In the genomic region with DNA sequence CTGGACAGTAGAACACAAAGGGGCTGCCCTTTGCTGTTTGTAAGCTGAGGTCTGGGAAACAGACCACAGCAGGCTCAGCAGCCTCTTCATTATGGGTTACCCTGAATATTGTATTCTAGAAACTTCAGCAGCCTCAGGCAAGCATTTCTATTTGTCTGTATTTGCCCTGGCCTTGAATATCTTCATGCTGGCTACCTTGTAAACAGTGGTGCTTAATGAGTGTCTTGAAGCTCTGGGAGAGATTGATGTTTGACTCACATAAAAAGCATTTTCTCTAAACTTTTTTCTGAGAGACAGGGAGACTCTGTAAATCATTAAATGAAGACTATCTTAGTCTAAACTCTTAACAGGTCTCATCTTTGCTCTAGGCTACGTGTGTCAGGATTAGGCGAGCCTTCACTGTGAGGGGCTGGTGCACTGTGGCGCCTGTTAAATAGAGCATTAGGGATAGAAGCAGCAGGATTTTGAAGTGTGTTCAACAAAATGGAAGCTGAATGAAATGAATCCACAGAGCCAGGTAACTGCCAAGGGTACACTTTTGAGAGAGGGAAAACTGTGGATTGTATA, we compare ENCODE assay signal across 17 cellular contexts. TPM values are rescaled to one million over a fixed set of nuclear protein-coding genes. Genes with fewer than 3 reads are reported as not detected.
DNase-seq lines count a peak whose midpoint lies in the region; ATAC-seq, FAIRE-seq and TF ChIP-seq lines count a peak whose summit lies in the region.
"Had no signal": no experiment of that assay in that cellular context is flagged by ENCODE, and none has a peak within 500 bp of the region (broad histone marks: within the 10 kb centered on the region; RNA-seq: fewer than 3 reads in every experiment).

No MANE protein-coding gene starts in this region.

- no TSS peak for BruUV-seq in OCI-LY7 (replicated peaks; lab: Mats Ljungman, UMichigan)

- H3K4me2 ChIP-seq in A549, result peak overlapping the region; percentile 53
- 0 out of 2 replicates have a peak overlapping the region, but pooled peaks have one; percentile 67 for H3K4me2 ChIP-seq in OCI-LY7 (ENCODE audit: low read length)
- H3K4me2 ChIP-seq: BLaER1 treated with 17β-estradiol and CSF1 and Interleukin-3, amounts not matched to agents 10 nM and 100 nM had no signal

- no peaks in the 10 kb centered on the region for H3K36me3 ChIP-seq in OCI-LY7 (ENCODE audit: insufficient read depth, low read length)
- no peaks in the 10 kb centered on the region for H3K36me3 ChIP-seq in mesodermal cell (ENCODE audit: control insufficient read depth, insufficient read depth, low read length)
- H3K36me3 ChIP-seq: BLaER1 treated with 17β-estradiol and CSF1 and Interleukin-3, amounts not matched to agents 10 nM and 100 nM had no signal

- no peak for TF ChIP-seq POLR2A in A549 (IDR thresholded peaks at IDR 0.05; ENCODE audit: low read length)

- peaks cover 6% of the 10 kb centered on the region for H3K36me3 Mint-ChIP-seq in stimulated activated memory B cell treated with anti-CD40 and anti-IgM and Interleukin-4, amounts not matched to agents 10 μg/mL and 1 μg/mL and 100 μg/mL, for 72 hours

- H4K20me1 ChIP-seq in OCI-LY7 (ENCODE audit: insufficient read depth, low read length), result no peaks in the 10 kb centered on the region
- H4K20me1 ChIP-seq: BLaER1 treated with 17β-estradiol and CSF1 and Interleukin-3, amounts not matched to agents 10 nM and 100 nM had no signal

- TF ChIP-seq CTCF in A549 (IDR thresholded peaks at IDR 0.05) (no peak), OCI-LY7 (conservative IDR thresholded peaks at IDR 0.05; ENCODE audit: low read length) (no peak)

- no peaks in the 10 kb centered on the region for H3K9me2 ChIP-seq in OCI-LY7 (ENCODE audit: insufficient read depth, low read length)

- H3K27ac Mint-ChIP-seq in stimulated activated memory B cell treated with anti-CD40 and anti-IgM and Interleukin-4, amounts not matched to agents 10 μg/mL and 1 μg/mL and 100 μg/mL, for 72 hours, result peak overlapping the region; percentile 82
- H3K27ac Mint-ChIP-seq: CD4-positive, CD25-positive, alpha-beta regulatory T cell had no signal

- peaks cover 28% of the 10 kb centered on the region for H3K4me1 ChIP-seq in A549
- H3K4me1 ChIP-seq in OCI-LY7 (ENCODE audit: insufficient read depth, low read length, poor library complexity, severe bottlenecking), result peaks cover 23% of the 10 kb centered on the region
- no peaks in the 10 kb centered on the region for H3K4me1 ChIP-seq in mesodermal cell (ENCODE audit: control insufficient read depth, insufficient read depth, low read length, poor library complexity, severe bottlenecking)

- peaks cover 4% of the 10 kb centered on the region for H3K9me3 Mint-ChIP-seq in stimulated activated memory B cell treated with anti-CD40 and anti-IgM and Interleukin-4, amounts not matched to agents 10 μg/mL and 1 μg/mL and 100 μg/mL, for 72 hours
- H3K9me3 Mint-ChIP-seq: CD4-positive, CD25-positive, alpha-beta regulatory T cell had no signal

- no peak for TF ChIP-seq RAD21 in A549 (conservative IDR thresholded peaks at IDR 0.05 in 1 of 2, IDR thresholded peaks at IDR 0.05 in 1 of 2)

- DNase-seq in A549 (ENCODE audit: low read depth in 1 of 2, low spot score in 1 of 2) (peak in 1 of 2 experiments; percentile 16), OCI-LY7 (ENCODE audit: low spot score) (no peak), putamen (ENCODE audit: low spot score) (no peak), HK-2 (ENCODE audit: unreplicated experiment) (no peak)
- no peak for DNase-seq in activated effector memory CD4-positive, alpha-beta T cell treated with anti-CD3 and anti-CD28 coated beads, Interleukin-2, amount 50 U/mL, for 16 hours
- DNase-seq: 8988T; ACHN; Calu3; CD4-positive, CD25-positive, alpha-beta regulatory T cell; DMS 273 treated with DMSO at 0.1 percent for 48 hours had no signal

- intact Hi-C loops in OCI-LY7 (cut with micrococcal nuclease; ENCODE audit: unreplicated experiment), result loop anchor here (1.0 to 5.0 kb wide), 2 partner anchors 52 to 98 kb away; no protein-coding TSS in a partner anchor

- TF ChIP-seq EP300 in A549 (IDR thresholded peaks at IDR 0.05), result no peak

- CTCF ChIA-PET in A549 (lab: Yijun Ruan, JAX) (no interaction called here), OCI-LY7 (lab: Charles Lee; ENCODE audit: unreplicated experiment) (no interaction called here)

- no peaks in the 10 kb centered on the region for H3K9me3 ChIP-seq in A549
- H3K9me3 ChIP-seq in OCI-LY7 (ENCODE audit: low read length), result no peaks in the 10 kb centered on the region
- H3K9me3 ChIP-seq in mesodermal cell (ENCODE audit: control insufficient read depth, low read length), result no peaks in the 10 kb centered on the region

- no peaks in the 10 kb centered on the region for H3K79me2 ChIP-seq in OCI-LY7 (ENCODE audit: insufficient read depth, low read depth, low read length)

- H3K4me1 Mint-ChIP-seq in stimulated activated memory B cell treated with anti-CD40 and anti-IgM and Interleukin-4, amounts not matched to agents 10 μg/mL and 1 μg/mL and 100 μg/mL, for 72 hours, result peaks cover 21% of the 10 kb centered on the region
- H3K4me1 Mint-ChIP-seq: CD4-positive, CD25-positive, alpha-beta regulatory T cell had no signal

- POLR2A ChIA-PET in A549 (lab: Yijun Ruan, JAX) (no interaction called here), OCI-LY7 (lab: Charles Lee) (interaction anchor here (0.6 kb wide), 1 partner anchor 356 kb away, joined by 3 read pairs; no protein-coding TSS in a partner anchor)

- H3K27ac ChIP-seq in A549, result peak overlapping the region; percentile 52 to 69; a peak in 5 of 6 replicates
- peak overlapping the region; percentile 75 for H3K27ac ChIP-seq in OCI-LY7 (ENCODE audit: low read depth, low read length, poor library complexity, severe bottlenecking)
- H3K27ac ChIP-seq in mesodermal cell (ENCODE audit: low read depth, low read length, severe bottlenecking), result peak overlapping the region; percentile 18
- H3K27ac ChIP-seq: BLaER1 treated with 17β-estradiol and CSF1 and Interleukin-3, amounts not matched to agents 10 nM and 100 nM had no signal

- H3K4me3 ChIP-seq in A549 (no peak overlapping the region), OCI-LY7 (ENCODE audit: low read depth, low read length, poor library complexity, severe bottlenecking) (no peak overlapping the region), mesodermal cell (ENCODE audit: extremely low read depth, insufficient read depth, low read length, poor library complexity, severe bottlenecking) (no peak overlapping the region)
- H3K4me3 ChIP-seq: BLaER1 treated with 17β-estradiol and CSF1 and Interleukin-3, amounts not matched to agents 10 nM and 100 nM; K562 had no signal

- no peak for FAIRE-seq in A549 (lab: Jason Lieb, UNC)
- FAIRE-seq: H54, HTR-8/SVneo, K562 had no signal

- WGBS in A549 (ENCODE audit: missing lambda C conversion rate), result 8% methylated on average over 3 of the region's 3 CpGs
- whole genome bisulfite sequencing in mesodermal cell (ENCODE audit: insufficient coverage in 2 of 2), 2 experiments, result 84 to 100% methylated on average over 2 to 3 of the region's 3 CpGs

- no peaks in the 10 kb centered on the region for H3K27me3 Mint-ChIP-seq in stimulated activated memory B cell treated with anti-CD40 and anti-IgM and Interleukin-4, amounts not matched to agents 10 μg/mL and 1 μg/mL and 100 μg/mL, for 72 hours

- H3K4me3 Mint-ChIP-seq in stimulated activated memory B cell treated with anti-CD40 and anti-IgM and Interleukin-4, amounts not matched to agents 10 μg/mL and 1 μg/mL and 100 μg/mL, for 72 hours, result no peak overlapping the region
- H3K4me3 Mint-ChIP-seq: CD4-positive, CD25-positive, alpha-beta regulatory T cell had no signal

- H2AFZ ChIP-seq in OCI-LY7 (ENCODE audit: low read length), result 0 out of 2 replicates have a peak overlapping the region, but pooled peaks have one; percentile 54

- peak in 1 of 2 experiments; percentile 70; a peak in 2 of 6 replicates for ATAC-seq in A549
- ATAC-seq in stimulated activated memory B cell treated with anti-CD40 and anti-IgM and Interleukin-4, amounts not matched to agents 10 μg/mL and 1 μg/mL and 100 μg/mL, for 72 hours, result no peak
- ATAC-seq: HCT116, K562 had no signal

TF ChIP-seq in A549, 52 proteins besides CTCF, POLR2A, EP300 and RAD21:
- TF ChIP-seq RCOR1 (IDR thresholded peaks at IDR 0.05; ENCODE audit: low read depth, low read length) (no peak), JUN (IDR thresholded peaks at IDR 0.05) (no peak), PHF8 (IDR thresholded peaks at IDR 0.05; ENCODE audit: borderline replicate concordance, low read depth) (no peak), ZNF302 (CRISPR knock-in tag; IDR thresholded peaks at IDR 0.05) (no peak), FOSB (CRISPR knock-in tag; IDR thresholded peaks at IDR 0.05) (no peak), RFX5 (IDR thresholded peaks at IDR 0.05) (no peak)
- TF ChIP-seq, protein P1, sequence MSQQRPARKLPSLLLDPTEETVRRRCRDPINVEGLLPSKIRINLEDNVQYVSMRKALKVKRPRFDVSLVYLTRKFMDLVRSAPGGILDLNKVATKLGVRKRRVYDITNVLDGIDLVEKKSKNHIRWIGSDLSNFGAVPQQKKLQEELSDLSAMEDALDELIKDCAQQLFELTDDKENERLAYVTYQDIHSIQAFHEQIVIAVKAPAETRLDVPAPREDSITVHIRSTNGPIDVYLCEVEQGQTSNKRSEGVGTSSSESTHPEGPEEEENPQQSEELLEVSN (IDR thresholded peaks at IDR 0.05; ENCODE audit: borderline replicate concordance, low read depth), result no peak

RNA-seq across cellular contexts. Expression of gene MEX3C, which starts 53.1 kb away (rescaled TPM):
- polyA plus RNA-seq in A549 (2011; rRNA removed) (48.5 and 61.9 TPM in 2 replicates), A549 (2017; fragmentation: RNase III; extraction: RNeasy Plus Mini Kit Qiagen cat#74134 plus additional on column Dnase treatment) (16.7 to 18.5 TPM (median 17.2 TPM) in 3 replicates)
- polyA plus RNA-seq in A549 (2012; cell fraction: cytosol; rRNA removed), result 11.1 and 13.4 TPM in 2 replicates
- polyA plus RNA-seq in A549 (2012; cell fraction: nucleus; rRNA removed), result 4.4 and 5.8 TPM in 2 replicates
- polyA minus RNA-seq in A549 (2011; rRNA and poly(A)+ RNA removed), result 34.1 and 35.7 TPM in 2 replicates
- 41.9 and 48.9 TPM in 2 replicates for total RNA-seq in OCI-LY7 (2014; rRNA removed; shearing (Covaris generic))
- total RNA-seq in OCI-LY7 (2022), result 43.4 TPM in 2 replicates
- 72.8 TPM for polyA plus RNA-seq in mesodermal cell (2013, experiment 1 of 2)
- polyA plus RNA-seq in mesodermal cell (2013, experiment 2 of 2), result 70.5 TPM

Comparison
In these comparisons a context has a peak if more than half of its experiments do, and no peak if none do; other contexts are left out.
1. H3K27ac ChIP-seq: peak in every context shown above with its lines; median percentile 75 in OCI-LY7; 60 in A549; 18 in mesodermal cell.